In the genomic region with DNA sequence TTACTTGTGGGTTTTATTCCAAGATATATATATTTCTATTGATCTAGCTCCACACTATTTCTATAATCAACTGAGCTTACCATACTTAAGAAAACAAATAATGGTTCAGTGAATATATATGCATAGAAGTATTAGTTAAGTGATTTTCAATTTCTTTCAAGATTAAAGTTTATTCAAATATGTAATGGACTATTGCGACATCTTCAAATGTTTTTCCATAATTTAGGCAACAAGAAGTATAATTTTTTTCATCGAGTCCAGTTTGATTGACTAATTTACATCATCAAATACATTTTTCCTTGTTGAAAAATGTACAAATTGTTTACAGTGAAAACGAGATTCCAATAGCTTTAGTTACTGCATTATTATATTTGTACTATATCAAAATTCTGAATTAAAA, we compare ENCODE assay signal across 18 cellular contexts.
DNase-seq lines count a peak whose midpoint lies in the region; ATAC-seq, FAIRE-seq and TF ChIP-seq lines count a peak whose summit lies in the region.
"Had no signal": no experiment of that assay in that cellular context is flagged by ENCODE, and none has a peak within 500 bp of the region (broad histone marks: within the 10 kb centered on the region; RNA-seq: fewer than 3 reads in every experiment).

No MANE protein-coding gene starts in this region.

- H4K8ac ChIP-seq in IMR-90 (ENCODE audit: low read depth in 2 of 2, low read length in 2 of 2): no peak overlapping the region
- no peak overlapping the region for H4K8ac ChIP-seq in H1 (ENCODE audit: extremely low read depth, insufficient read depth, low read length)

- H3K4me2 ChIP-seq in IMR-90 (ENCODE audit: low read depth, low read length) (no peak overlapping the region), H1 (ENCODE audit: insufficient read depth in 1 of 2, low read depth in 2 of 2, low read length in 2 of 2) (no peak overlapping the region)
- H3K4me2 ChIP-seq: GM23338 had no signal

- dilution Hi-C loops in IMR-90 (cut with HindIII; ENCODE audit: low sequenced_read_pairs, unreplicated experiment): no loop called here

- no peaks in the 10 kb centered on the region for H3K79me2 ChIP-seq in H1 (ENCODE audit: control insufficient read depth in 1 of 2, insufficient read depth in 2 of 2, low read length in 2 of 2)

- TF ChIP-seq RAD21 in IMR-90 (IDR thresholded peaks at IDR 0.05; ENCODE audit: low read length) (no peak), H1 (IDR thresholded peaks at IDR 0.05 in 1 of 2, conservative IDR thresholded peaks at IDR 0.05 in 1 of 2; ENCODE audit: low read depth in 2 of 2, low read length in 2 of 2) (no peak)

- POLR2A ChIA-PET in IMR-90 (lab: Charles Lee; ENCODE audit: unreplicated experiment): no interaction called here
- POLR2A ChIA-PET in H1 (lab: Charles Lee; ENCODE audit: partially characterized antibody): no interaction called here

- FAIRE-seq in H1 (lab: Jason Lieb, UNC) (no peak), RCC 7860 (lab: Jason Lieb, UNC) (no peak)
- FAIRE-seq: GM12892, GM19239, H54 had no signal

- H3K9me3 ChIP-seq in IMR-90 (ENCODE audit: control insufficient read depth, insufficient read depth, low read length) (0 out of 2 replicates have a peak, but pooled peaks cover under 1% of the 10 kb centered on the region), SK-N-MC (ENCODE audit: low read depth, low read length) (no peaks in the 10 kb centered on the region), H1 (ENCODE audit: insufficient read depth in 2 of 2, low read depth in 1 of 2, low read length in 1 of 2) (no peaks in the 10 kb centered on the region), SJCRH30 (replicated peaks) (no peaks in the 10 kb centered on the region)
- H3K9me3 ChIP-seq: HAP-1 had no signal

- no peaks in the 10 kb centered on the region for H3K23me2 ChIP-seq in H1 (ENCODE audit: low read depth, low read length)

- H3K4ac ChIP-seq in IMR-90 (ENCODE audit: low read depth, low read length): no peak overlapping the region
- no peak overlapping the region for H3K4ac ChIP-seq in H1 (replicated peaks; ENCODE audit: insufficient read length, low read depth, low read length)

- H3K9ac ChIP-seq in IMR-90 (ENCODE audit: low read depth, low read length): no peak overlapping the region
- no peak overlapping the region for H3K9ac ChIP-seq in SK-N-MC (ENCODE audit: insufficient read length)
- no peak overlapping the region for H3K9ac ChIP-seq in H1 (replicated peaks in 1 of 4; ENCODE audit: extremely low read depth in 1 of 4, low read depth in 3 of 4, low read length in 3 of 4)

- no CpG with 5 or more reads among the region's 3 CpGs for WGBS in IMR-90 (ENCODE audit: extremely low coverage in 2 of 2, insufficient read length in 1 of 2), 2 experiments
- 96% methylated on average over 3 of the region's 3 CpGs; no CpG with 5 or more reads in 1 of the 2 experiments for WGBS in H1 (ENCODE audit: extremely low coverage in 1 of 2, insufficient coverage in 1 of 2, insufficient read length in 1 of 2, insufficient replicate concordance in 2 of 2, low coverage in 1 of 2, low lambda C conversion rate in 2 of 2, missing lambda C conversion rate in 1 of 2), 2 experiments

- no peak overlapping the region for H2AK5ac ChIP-seq in IMR-90 (ENCODE audit: low read depth, low read length)
- no peak overlapping the region for H2AK5ac ChIP-seq in H1 (ENCODE audit: low read depth, low read length)

- H3K27ac ChIP-seq in IMR-90 (ENCODE audit: insufficient read depth, low read length) (no peak overlapping the region), SK-N-MC (peak overlapping the region; percentile 52; the same call in 1 of the 2 replicates), H1 (ENCODE audit: low read depth, low read length) (no peak overlapping the region), SJCRH30 (no peak overlapping the region)

- no peak overlapping the region for H2BK15ac ChIP-seq in IMR-90 (ENCODE audit: low read depth, low read length)
- no peak overlapping the region for H2BK15ac ChIP-seq in H1 (ENCODE audit: low read length)

- CTCF ChIA-PET in IMR-90 (lab: Yijun Ruan, JAX) (no interaction called here), H1 (lab: Charles Lee; ENCODE audit: partially characterized antibody) (interaction anchor here (0.7 to 1.3 kb wide), 2 partner anchors 106 to 1087 kb away, joined by 3 to 5 read pairs; no protein-coding TSS in a partner anchor)

- H3K27me3 ChIP-seq in IMR-90 (ENCODE audit: control insufficient read depth, insufficient read depth, low read length) (no peaks in the 10 kb centered on the region), H1 (replicated peaks in 1 of 4; ENCODE audit: control insufficient read depth in 3 of 4, extremely low read depth in 1 of 4, insufficient read depth in 3 of 4, low read length in 3 of 4) (no peaks in the 10 kb centered on the region), SJCRH30 (no peaks in the 10 kb centered on the region)

- H4K91ac ChIP-seq in IMR-90 (ENCODE audit: insufficient read depth, low read depth, low read length) (no peak overlapping the region), H1 (replicated peaks; ENCODE audit: insufficient read length, low read length) (no peak overlapping the region)

- DNase-seq in IMR-90: no peak
- DNase-seq in SK-N-MC (ENCODE audit: low read depth, low spot score): no peak
- DNase-seq in H1 (ENCODE audit: low read depth in 1 of 2, low spot score in 2 of 2): no peak
- DNase-seq in foreskin melanocyte: no peak
- DNase-seq in RCC 7860 (ENCODE audit: low spot score): no peak
- no peak for DNase-seq in SJCRH30
- DNase-seq: C1 segment of cervical spinal cord; Calu3; CD4-positive, alpha-beta memory T cell; COR-L47; DMS153; DND-41; HFFc6 had no signal

- H3K79me1 ChIP-seq in IMR-90 (ENCODE audit: low read depth in 1 of 2, low read length in 2 of 2): no peaks in the 10 kb centered on the region
- no peaks in the 10 kb centered on the region for H3K79me1 ChIP-seq in H1 (ENCODE audit: low read depth, low read length)

- BruUV-seq in IMR-90 (replicated peaks; lab: Mats Ljungman, UMichigan): no TSS peak

- H3K14ac ChIP-seq in IMR-90 (replicated peaks; ENCODE audit: low read depth, low read length) (no peak overlapping the region), H1 (ENCODE audit: insufficient read length) (no peak overlapping the region)

- TF ChIP-seq POLR2A in IMR-90 (IDR thresholded peaks at IDR 0.05; ENCODE audit: low read depth, low read length) (no peak), H1 (IDR thresholded peaks at IDR 0.05; ENCODE audit: control extremely low read depth in 1 of 2, low read depth in 2 of 2, low read length in 2 of 2) (no peak)

- no peaks in the 10 kb centered on the region for H3K4me1 ChIP-seq in IMR-90 (ENCODE audit: control insufficient read depth, insufficient read depth, low read length)
- no peaks in the 10 kb centered on the region for H3K4me1 ChIP-seq in H1 (replicated peaks in 1 of 4; ENCODE audit: control insufficient read depth in 3 of 4, insufficient read depth in 4 of 4, low read length in 3 of 4)
- H3K4me1 ChIP-seq in SJCRH30: no peaks in the 10 kb centered on the region
- H3K4me1 ChIP-seq: HAP-1 had no signal

- no peak overlapping the region for H3K23ac ChIP-seq in IMR-90 (ENCODE audit: low read depth, low read length)
- H3K23ac ChIP-seq in H1 (ENCODE audit: insufficient read length): no peak overlapping the region

- H3K18ac ChIP-seq in IMR-90 (ENCODE audit: low read depth, low read length) (no peak overlapping the region), H1 (ENCODE audit: extremely low read depth, low read length) (no peak overlapping the region)

- H2BK20ac ChIP-seq in IMR-90 (ENCODE audit: low read depth, low read length): no peak overlapping the region
- no peak overlapping the region for H2BK20ac ChIP-seq in H1 (ENCODE audit: low read length)

- H3K4me3 ChIP-seq in IMR-90 (ENCODE audit: insufficient read depth, low read depth, low read length) (no peak overlapping the region), SK-N-MC (no peak overlapping the region), H1 (ENCODE audit: extremely low read depth in 1 of 4, insufficient read depth in 2 of 4, low read depth in 3 of 4, low read length in 4 of 4) (no peak overlapping the region), SJCRH30 (no peak overlapping the region)
- H3K4me3 ChIP-seq: GM23338, HAP-1 had no signal

- H2BK12ac ChIP-seq in H1 (ENCODE audit: low read depth, low read length): no peak overlapping the region

- H2AFZ ChIP-seq in IMR-90 (replicated peaks; ENCODE audit: low read length, poor library complexity): no peak overlapping the region
- H2AFZ ChIP-seq in H1 (ENCODE audit: low read length): no peak overlapping the region
- H2AFZ ChIP-seq: GM23338 had no signal

- ATAC-seq in IMR-90 (ENCODE audit: low read depth): no peak
- ATAC-seq: GM23338 had no signal

- in situ Hi-C loops in IMR-90 (cut with MboI; ENCODE audit: low sequenced_read_pairs): no loop called here

- TF ChIP-seq EP300 in H1 (IDR thresholded peaks at IDR 0.05; ENCODE audit: borderline replicate concordance in 1 of 2, low read depth in 2 of 2, low read length in 2 of 2): no peak

- H3K9me1 ChIP-seq in IMR-90 (ENCODE audit: insufficient read depth, low read length): no peaks in the 10 kb centered on the region

- H2BK5ac ChIP-seq in IMR-90 (ENCODE audit: low read depth, low read length, poor library complexity, severe bottlenecking): no peak overlapping the region
- no peak overlapping the region for H2BK5ac ChIP-seq in H1 (ENCODE audit: low read depth, low read length)

- TF ChIP-seq CTCF in IMR-90 (conservative IDR thresholded peaks at IDR 0.05; ENCODE audit: low read depth, low read length) (no peak), H1 (IDR thresholded peaks at IDR 0.05; ENCODE audit: control extremely low read depth in 1 of 3, insufficient read depth in 1 of 3, low read depth in 1 of 3, low read length in 3 of 3) (no peak)

- no peak overlapping the region for H2AK9ac ChIP-seq in IMR-90 (replicated peaks; ENCODE audit: low read depth, low read length, poor library complexity)

- H3K36me3 ChIP-seq in IMR-90 (ENCODE audit: control insufficient read depth, insufficient read depth, low read length) (no peaks in the 10 kb centered on the region), SK-N-MC (ENCODE audit: insufficient read depth, low read length) (peaks cover 22% of the 10 kb centered on the region), H1 (ENCODE audit: control insufficient read depth in 2 of 4, insufficient read depth in 4 of 4, low read length in 3 of 4) (no peaks in the 10 kb centered on the region), SJCRH30 (no peaks in the 10 kb centered on the region)
- H3K36me3 ChIP-seq: HAP-1 had no signal

- H2BK120ac ChIP-seq in IMR-90 (ENCODE audit: low read depth, low read length): no peak overlapping the region
- no peak overlapping the region for H2BK120ac ChIP-seq in H1 (replicated peaks; ENCODE audit: low read depth, low read length)

- H4K5ac ChIP-seq in IMR-90 (ENCODE audit: low read depth, low read length): no peak overlapping the region
- H4K5ac ChIP-seq in H1 (ENCODE audit: insufficient read length, low read depth, low read length): no peak overlapping the region

- H3K56ac ChIP-seq in IMR-90 (ENCODE audit: extremely low read depth, insufficient read depth, low read length) (no peak overlapping the region), H1 (replicated peaks; ENCODE audit: insufficient read length, low read depth, low read length) (no peak overlapping the region)

- intact Hi-C loops in IMR-90 (cut with micrococcal nuclease): no loop called here

- H4K20me1 ChIP-seq in IMR-90 (ENCODE audit: insufficient read depth, low read length) (no peaks in the 10 kb centered on the region), H1 (replicated peaks in 1 of 2; ENCODE audit: control insufficient read depth in 1 of 2, insufficient read depth in 2 of 2, low read length in 2 of 2) (no peaks in the 10 kb centered on the region)
